ENCODE assay signal across 1 cellular context in genomic region chr4:7818676-7819041, GRCh38.
TF ChIP-seq lines count a peak whose summit lies in the region.

No MANE protein-coding gene starts in this region.

TF ChIP-seq in SK-N-SH, 30 proteins besides CTCF, POLR2A, EP300 and RAD21 (continued from another document):
- TF ChIP-seq USF2 (IDR thresholded peaks at IDR 0.05; ENCODE audit: borderline replicate concordance, low read depth, low read length) (no peak), POLR2AphosphoS5 (IDR thresholded peaks at IDR 0.05; ENCODE audit: low read depth, low read length) (no peak)
TF ChIP-seq in SK-N-SH: peak in this region for 0.
